ENCODE assay signal across 21 cellular contexts in the genomic region with DNA sequence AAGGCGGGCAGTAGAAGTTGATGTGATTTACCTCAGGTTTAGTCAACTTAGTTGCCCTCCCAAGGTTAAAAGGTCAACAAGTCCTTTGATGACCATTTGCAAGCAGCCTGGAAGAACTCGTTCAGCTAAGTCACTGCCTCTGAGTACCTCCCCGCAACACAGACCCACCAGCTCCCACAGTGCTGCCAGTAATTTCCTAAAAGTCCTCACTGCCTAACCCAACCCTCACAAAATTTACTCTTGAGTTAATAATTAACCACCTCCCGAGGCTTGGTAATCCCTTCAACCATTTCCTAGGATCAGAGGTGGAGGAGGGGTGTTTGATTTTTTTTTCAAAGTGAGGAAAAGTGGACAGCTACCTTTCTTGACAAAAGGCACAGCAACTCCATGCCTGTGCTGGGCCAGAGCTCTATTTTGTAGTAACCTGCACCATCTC. TPM values are rescaled to one million over a fixed set of nuclear protein-coding genes. Genes with fewer than 3 reads are reported as not detected.
DNase-seq lines count a peak whose midpoint lies in the region; ATAC-seq and TF ChIP-seq lines count a peak whose summit lies in the region.
"Had no signal": no experiment of that assay in that cellular context is flagged by ENCODE, and none has a peak within 500 bp of the region (broad histone marks: within the 10 kb centered on the region; RNA-seq: fewer than 3 reads in every experiment).

No MANE protein-coding gene starts in this region.

- no peaks in the 10 kb centered on the region for H3K9me2 ChIP-seq in PC-3 (replicated peaks; ENCODE audit: low read length)

- in situ Hi-C loops in Caki2 (cut with HindIII; ENCODE audit: low pct_unique_long_range_greater_than_20kb, low sequenced_read_pairs): no loop called here

- H3K4me3 ChIP-seq in PC-3 (ENCODE audit: low read length): no peak overlapping the region
- H3K4me3 ChIP-seq: gastrocnemius medialis had no signal

- H3K4me2 ChIP-seq in PC-3 (ENCODE audit: low read length): peak overlapping the region; percentile 35; the same call in 1 of the 2 replicates

- DNase-seq in Caki2 (ENCODE audit: low read depth) (peak; percentile 65), PC-3 (peak; percentile 52), left kidney (ENCODE audit: low read depth, low spot score) (peak; percentile 75), progenitor cell of endocrine pancreas (ENCODE audit: low spot score, unreplicated experiment) (no peak), NCI-H1092 (lab: John Stamatoyannopoulos, UW) (no peak), SW 1271 (lab: John Stamatoyannopoulos, UW) (no peak), NCI-H2081 treated with DMSO at 0.1 percent for 48 hours (lab: John Stamatoyannopoulos, UW) (no peak), CD1c-positive myeloid dendritic cell (ENCODE audit: extremely low spot score) (no peak)
- DNase-seq: activated CD4-positive, alpha-beta T cell treated with anti-CD3 and anti-CD28 coated beads for 48 hours; activated CD8-positive, alpha-beta memory T cell treated with anti-CD3 and anti-CD28 coated beads, Interleukin-2, amount 50 U/mL, for 48 hours; activated effector memory CD4-positive, alpha-beta T cell treated with Interleukin-2 at 50 U/mL for 16 hours; CD4-positive, CD25-positive, alpha-beta regulatory T cell; dermis blood vessel endothelial cell; DND-41; gastrocnemius medialis; KBM-7; NCI-H1048; NCI-H510A; stimulated activated naive B cell treated with anti-CD40 and anti-IgM and Interleukin-4, amounts not matched to agents 10 μg/mL and 1 μg/mL and 100 μg/mL, for 72 hours had no signal

- ATAC-seq in PC-3: no peak
- ATAC-seq: gastrocnemius medialis; Right ventricle myocardium inferior; stimulated activated naive B cell treated with anti-CD40 and anti-IgM and Interleukin-4, amounts not matched to agents 10 μg/mL and 1 μg/mL and 100 μg/mL, for 72 hours had no signal

- peaks cover 33% of the 10 kb centered on the region for H3K4me1 ChIP-seq in PC-3 (ENCODE audit: insufficient read depth, low read length)

- TF ChIP-seq CTCF in PC-3 (conservative IDR thresholded peaks at IDR 0.05; ENCODE audit: low read depth, low read length) (no peak), progenitor cell of endocrine pancreas (IDR thresholded peaks at IDR 0.05; ENCODE audit: unreplicated experiment) (no peak)

- peak overlapping the region; percentile 89 for H3K27ac Mint-ChIP-seq in progenitor cell of endocrine pancreas
- H3K27ac Mint-ChIP-seq: CD4-positive, CD25-positive, alpha-beta regulatory T cell; stimulated activated naive B cell treated with anti-CD40 and anti-IgM and Interleukin-4, amounts not matched to agents 10 μg/mL and 1 μg/mL and 100 μg/mL, for 72 hours had no signal

- H2AFZ ChIP-seq in PC-3 (ENCODE audit: low read length): no peak overlapping the region

- H3K36me3 ChIP-seq in PC-3 (ENCODE audit: low read depth, low read length): peaks cover 32% of the 10 kb centered on the region; the same call in 1 of the 2 replicates
- H3K36me3 ChIP-seq: gastrocnemius medialis had no signal

- intact Hi-C loops in PC-3 (cut with micrococcal nuclease): no loop called here

- H3K4me3 Mint-ChIP-seq in progenitor cell of endocrine pancreas (ENCODE audit: low read depth): peak overlapping the region; percentile 13
- H3K4me3 Mint-ChIP-seq: CD4-positive, CD25-positive, alpha-beta regulatory T cell; stimulated activated naive B cell treated with anti-CD40 and anti-IgM and Interleukin-4, amounts not matched to agents 10 μg/mL and 1 μg/mL and 100 μg/mL, for 72 hours had no signal

- no peaks in the 10 kb centered on the region for H3K27me3 Mint-ChIP-seq in progenitor cell of endocrine pancreas
- H3K27me3 Mint-ChIP-seq: CD4-positive, CD25-positive, alpha-beta regulatory T cell; stimulated activated naive B cell treated with anti-CD40 and anti-IgM and Interleukin-4, amounts not matched to agents 10 μg/mL and 1 μg/mL and 100 μg/mL, for 72 hours had no signal

- H3K9me3 ChIP-seq in PC-3 (ENCODE audit: low read length): no peaks in the 10 kb centered on the region
- H3K9me3 ChIP-seq: gastrocnemius medialis had no signal

- H3K27ac ChIP-seq in PC-3 (ENCODE audit: low read length): no peak overlapping the region
- H3K27ac ChIP-seq: gastrocnemius medialis, HL-60 had no signal

- H3K9me3 Mint-ChIP-seq in progenitor cell of endocrine pancreas (ENCODE audit: low read depth): no peaks in the 10 kb centered on the region
- H3K9me3 Mint-ChIP-seq: CD4-positive, CD25-positive, alpha-beta regulatory T cell; stimulated activated naive B cell treated with anti-CD40 and anti-IgM and Interleukin-4, amounts not matched to agents 10 μg/mL and 1 μg/mL and 100 μg/mL, for 72 hours had no signal

- H3F3A ChIP-seq in PC-3 (ENCODE audit: low read length, unreplicated experiment): no peaks in the 10 kb centered on the region

- POLR2A ChIA-PET in PC-3 (lab: Charles Lee; ENCODE audit: unreplicated experiment): no interaction called here

- peaks cover 23% of the 10 kb centered on the region for H3K36me3 Mint-ChIP-seq in progenitor cell of endocrine pancreas (ENCODE audit: insufficient read depth)

- no peaks in the 10 kb centered on the region for H3K79me2 ChIP-seq in PC-3 (ENCODE audit: low read length)

- CTCF ChIA-PET in PC-3 (lab: Charles Lee): no interaction called here

- H3K9ac ChIP-seq in PC-3 (ENCODE audit: low read length): no peak overlapping the region

- H3K27me3 ChIP-seq in PC-3 (ENCODE audit: low read length): no peaks in the 10 kb centered on the region
- H3K27me3 ChIP-seq: gastrocnemius medialis had no signal

- BruUV-seq in PC-3 (replicated peaks; lab: Mats Ljungman, UMichigan): no TSS peak

- H4K20me1 ChIP-seq in PC-3 (ENCODE audit: low read length): no peaks in the 10 kb centered on the region

- peaks cover 31% of the 10 kb centered on the region for H3K4me1 Mint-ChIP-seq in progenitor cell of endocrine pancreas (ENCODE audit: low read depth)
- H3K4me1 Mint-ChIP-seq: CD4-positive, CD25-positive, alpha-beta regulatory T cell; stimulated activated naive B cell treated with anti-CD40 and anti-IgM and Interleukin-4, amounts not matched to agents 10 μg/mL and 1 μg/mL and 100 μg/mL, for 72 hours had no signal

RNA-seq across cellular contexts. Expression of a gene that starts 55.8 kb away (rescaled TPM):
- 3.5 and 7.2 TPM in 2 replicates for total RNA-seq in Caki2 (2014; rRNA removed; shearing (Covaris generic); ENCODE audit: low replicate concordance)
- 13.4 and 14.3 TPM in 2 replicates for total RNA-seq in PC-3 (2014; rRNA removed)
- total RNA-seq in progenitor cell of endocrine pancreas: 27.6 and 31.8 TPM in 2 replicates

Comparison
In these comparisons a context has a peak if more than half of its experiments do, and no peak if none do; other contexts are left out.
1. DNase-seq: peak in Caki2 (single experiment), PC-3 (single experiment) and left kidney (single experiment); none in progenitor cell of endocrine pancreas (single experiment), NCI-H1092 (single experiment), SW 1271 (0 of 2), NCI-H2081 treated with DMSO at 0.1 percent for 48 hours (single experiment) and CD1c-positive myeloid dendritic cell (single experiment).